Comparison of ENCODE assay signal across 10 cellular contexts in genomic region chr2:197130318-197130717, GRCh38.
DNase-seq lines count a peak whose midpoint lies in the region; ATAC-seq lines count a peak whose summit lies in the region.
"Had no signal": no experiment of that assay in that cellular context is flagged by ENCODE, and none has a peak within 500 bp of the region (broad histone marks: within the 10 kb centered on the region; RNA-seq: fewer than 3 reads in every experiment).

No MANE protein-coding gene starts in this region.

- H3K9me3 Mint-ChIP-seq in effector memory CD8-positive, alpha-beta T cell: no peaks in the 10 kb centered on the region

- no peak overlapping the region for H3K4ac ChIP-seq in mesendoderm (ENCODE audit: low read depth, low read length)

- H3K56ac ChIP-seq in mesendoderm (ENCODE audit: low read length): no peak overlapping the region

- no peak overlapping the region for H3K27ac ChIP-seq in mesendoderm (ENCODE audit: low read depth, low read length)

- H3K79me1 ChIP-seq in mesendoderm (ENCODE audit: low read length): no peaks in the 10 kb centered on the region

- ATAC-seq in GM18502 (IDR thresholded peaks at IDR 0.05; ENCODE audit: poor library complexity, unreplicated experiment) (peak; percentile 77), GM21423 (IDR thresholded peaks at IDR 0.05; ENCODE audit: unreplicated experiment) (peak; percentile 86), HG03432 (IDR thresholded peaks at IDR 0.05; ENCODE audit: unreplicated experiment) (peak; percentile 78)
- ATAC-seq in effector memory CD8-positive, alpha-beta T cell (replicated peaks): peak; percentile 94

- H3K4me1 Mint-ChIP-seq in effector memory CD8-positive, alpha-beta T cell (ENCODE audit: low read depth in 2 of 2): peaks cover 55 to 63% of the 10 kb centered on the region in 2 donors

- no peak overlapping the region for H2BK5ac ChIP-seq in mesendoderm (ENCODE audit: low read length)

- H3K18ac ChIP-seq in mesendoderm (ENCODE audit: low read length): no peak overlapping the region

- H3K27me3 Mint-ChIP-seq in effector memory CD8-positive, alpha-beta T cell: no peaks in the 10 kb centered on the region

- H2AK5ac ChIP-seq in mesendoderm (ENCODE audit: low read length): no peak overlapping the region

- no peak overlapping the region for H3K9ac ChIP-seq in mesendoderm (ENCODE audit: low read length)

- DNase-seq in effector memory CD8-positive, alpha-beta T cell: peak; percentile 10 to 32 (median 14)
- DNase-seq in NCI-H1436 (lab: John Stamatoyannopoulos, UW) (no peak), mesendoderm (no peak), C1 segment of cervical spinal cord (lab: John Stamatoyannopoulos, UW) (no peak)
- no peak for DNase-seq in activated CD4-positive, alpha-beta T cell treated with anti-CD3 and anti-CD28 coated beads for 1 hour
- DNase-seq: NCI-H524 treated with DMSO at 0.1 percent for 48 hours, trophoblast cell had no signal

- no peaks in the 10 kb centered on the region for H3K36me3 ChIP-seq in mesendoderm (ENCODE audit: control insufficient read depth, insufficient read depth, low read length)

- H2BK15ac ChIP-seq in mesendoderm (replicated peaks; ENCODE audit: low read depth): no peak overlapping the region

- H3K36me3 Mint-ChIP-seq in effector memory CD8-positive, alpha-beta T cell (ENCODE audit: insufficient read depth): peaks cover 39% of the 10 kb centered on the region

- peak overlapping the region; percentile 42 to 44 for H3K4me3 Mint-ChIP-seq in effector memory CD8-positive, alpha-beta T cell

- no peaks in the 10 kb centered on the region for H3K79me2 ChIP-seq in mesendoderm (ENCODE audit: control insufficient read depth, insufficient read depth, low read length)

- no CpG with 5 or more reads among the region's 6 CpGs for WGBS in mesendoderm (ENCODE audit: extremely low coverage, insufficient coverage, low lambda C conversion rate)

- H3K4me3 ChIP-seq in mesendoderm (ENCODE audit: low read length): no peak overlapping the region

- no peak overlapping the region for H4K8ac ChIP-seq in mesendoderm (ENCODE audit: low read depth, low read length)

- peak overlapping the region; percentile 71 to 82 for H3K27ac Mint-ChIP-seq in effector memory CD8-positive, alpha-beta T cell

- no peak overlapping the region for H2BK120ac ChIP-seq in mesendoderm (ENCODE audit: low read depth, low read length)

- no peak overlapping the region for H3K4me2 ChIP-seq in mesendoderm (ENCODE audit: low read length)

- no peaks in the 10 kb centered on the region for H3K4me1 ChIP-seq in mesendoderm (ENCODE audit: control insufficient read depth, low read depth, low read length)

- no peak overlapping the region for H4K5ac ChIP-seq in mesendoderm (ENCODE audit: low read length)

- H3K27me3 ChIP-seq in mesendoderm (ENCODE audit: insufficient read depth, low read length, poor library complexity): no peaks in the 10 kb centered on the region

- H3K23ac ChIP-seq in mesendoderm (ENCODE audit: low read length): no peak overlapping the region

Comparison
In these comparisons a context has a peak if more than half of its experiments do, and no peak if none do; other contexts are left out.
1. DNase-seq: peak in effector memory CD8-positive, alpha-beta T cell (3 of 3); none in NCI-H1436 (single experiment), mesendoderm (single experiment), C1 segment of cervical spinal cord (0 of 14) and activated CD4-positive, alpha-beta T cell treated with anti-CD3 and anti-CD28 coated beads for 1 hour (single experiment).
2. Peak in every context shown above with its lines, with median percentiles within 50 percentile points of each other: ATAC-seq.